Comparison of ENCODE assay signal across 23 cellular contexts in the genomic region with DNA sequence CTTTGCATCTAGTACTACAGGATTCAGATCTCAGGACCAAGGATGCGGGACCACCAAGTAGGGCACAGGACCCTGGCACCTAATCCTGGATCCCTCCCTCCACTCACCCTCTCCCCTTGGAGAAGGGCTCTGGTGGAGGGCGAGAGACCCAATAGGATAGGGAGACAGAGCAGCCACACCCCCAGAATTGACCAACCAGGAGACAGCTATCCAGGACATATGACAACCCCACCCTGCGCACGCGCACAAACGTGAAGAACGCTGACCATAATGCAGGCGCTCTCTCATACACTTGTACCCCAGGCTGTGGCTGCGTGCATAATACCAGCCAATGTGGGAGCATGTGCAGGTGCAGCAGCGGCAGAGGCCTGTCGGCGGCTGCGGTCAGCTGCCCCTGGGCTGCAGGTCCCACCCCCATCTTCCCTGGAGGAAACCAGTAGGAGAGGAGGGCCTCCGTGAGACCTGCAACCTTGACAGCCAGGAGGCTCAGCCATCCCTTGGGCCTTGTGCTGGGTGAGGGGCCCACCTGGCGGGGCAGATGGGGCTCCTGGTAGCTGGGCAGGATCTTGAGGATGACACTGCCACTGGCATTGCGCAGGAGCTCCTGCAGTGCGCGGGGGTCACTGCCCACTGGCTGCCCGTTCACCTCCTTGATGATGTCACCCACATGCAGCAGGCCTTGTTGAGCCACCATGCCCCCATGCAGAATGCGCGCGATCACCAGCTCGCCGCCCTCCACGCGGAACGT. TPM values are rescaled to one million over a fixed set of nuclear protein-coding genes. Genes with fewer than 3 reads are reported as not detected.
"Had no signal": no experiment of that assay in that cellular context is flagged by ENCODE, and none has a peak within 500 bp of the region (broad histone marks: within the 10 kb centered on the region; RNA-seq: fewer than 3 reads in every experiment).

No MANE protein-coding gene starts in this region.

- DNase-seq: cortex of kidney; dorsolateral prefrontal cortex; effector CD8-positive, alpha-beta T cell; heart right ventricle; hypothalamus; left ventricle myocardium inferior; lower lobe of right lung; midbrain; naive B cell; small intestine; stimulated activated CD4-positive, alpha-beta T cell treated with anti-CD3 and anti-CD28 coated beads, Interleukin-2, amount 100 ng/mL, for 48 hours; stimulated activated naive CD4-positive, alpha-beta T cell treated with Interleukin-2 at 50 U/mL for 16 hours; thyroid gland had no signal

- H3K4me3 Mint-ChIP-seq: memory B cell, naive B cell, nephron, type B pancreatic cell had no signal

- H3K4me3 ChIP-seq: dorsolateral prefrontal cortex, heart right ventricle, left ventricle myocardium inferior, lower lobe of right lung, thyroid gland had no signal

- H3K27ac Mint-ChIP-seq: memory B cell, naive B cell, nephron, type B pancreatic cell had no signal

- H3K36me3 Mint-ChIP-seq: memory B cell, naive B cell, type B pancreatic cell had no signal

- H3K27ac ChIP-seq: heart right ventricle, left ventricle myocardium inferior, lower lobe of right lung, thyroid gland had no signal

- H3K27me3 ChIP-seq: dorsolateral prefrontal cortex, heart right ventricle, thyroid gland had no signal

- H3K36me3 ChIP-seq: lower lobe of right lung, thyroid gland had no signal

- H3K9me3 Mint-ChIP-seq: memory B cell, naive B cell, nephron, type B pancreatic cell had no signal

- H3K9me3 ChIP-seq: heart right ventricle, left ventricle myocardium inferior, lower lobe of right lung, thyroid gland had no signal

- ATAC-seq: esophagus mucosa, heart right ventricle, lower lobe of right lung had no signal

- H3K4me1 Mint-ChIP-seq: memory B cell had no signal

- H3K27me3 Mint-ChIP-seq: type B pancreatic cell had no signal

RNA-seq across cellular contexts. Expression of a gene that starts 35.0 kb away (rescaled TPM):
- total RNA-seq: cerebellum, fibroblast of lung, frontal cortex, glomerular endothelial cell, pulmonary artery endothelial cell had no signal
- polyA plus RNA-seq: fibroblast of lung, keratinocyte had no signal
